In the genomic region with DNA sequence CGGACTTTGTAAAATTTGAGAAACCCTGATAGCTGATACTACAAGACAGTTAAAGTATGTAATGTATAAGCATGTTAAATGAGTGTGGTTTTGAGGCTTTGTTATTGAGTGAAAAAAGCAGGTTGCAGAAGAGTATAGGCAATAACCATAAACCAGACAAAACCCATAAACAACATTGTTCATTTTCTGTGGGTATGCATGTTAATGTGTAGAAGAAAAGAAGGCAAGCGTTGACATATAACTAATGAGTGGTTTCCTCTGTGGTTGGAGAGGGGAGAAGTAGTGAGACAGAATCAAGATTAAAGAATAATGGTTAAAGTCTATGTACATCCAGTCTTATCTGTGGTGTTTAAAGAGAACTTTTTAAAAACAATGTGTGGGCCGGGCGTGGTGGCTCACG, we compare ENCODE assay signal across 9 cellular contexts. TPM values are rescaled to one million over a fixed set of nuclear protein-coding genes. Genes with fewer than 3 reads are reported as not detected.
DNase-seq lines count a peak whose midpoint lies in the region; ATAC-seq and TF ChIP-seq lines count a peak whose summit lies in the region.
"Had no signal": no experiment of that assay in that cellular context is flagged by ENCODE, and none has a peak within 500 bp of the region (broad histone marks: within the 10 kb centered on the region; RNA-seq: fewer than 3 reads in every experiment).

No MANE protein-coding gene starts in this region.

- H3K27me3 Mint-ChIP-seq in activated CD8-positive, alpha-beta T cell treated with anti-CD3 and anti-CD28 coated beads for 36 hours: no peaks in the 10 kb centered on the region
- H3K27me3 Mint-ChIP-seq in stimulated activated naive CD8-positive, alpha-beta T cell treated with anti-CD3 and anti-CD28 coated beads, Interleukin-15, amount 100 ng/mL, for 72 hours: no peaks in the 10 kb centered on the region

- ATAC-seq in HG03175 (IDR thresholded peaks at IDR 0.05; ENCODE audit: unreplicated experiment): peak; percentile 91
- peak; percentile 64 for ATAC-seq in activated CD8-positive, alpha-beta T cell treated with anti-CD3 and anti-CD28 coated beads for 36 hours
- ATAC-seq in stimulated activated naive CD8-positive, alpha-beta T cell treated with anti-CD3 and anti-CD28 coated beads, Interleukin-15, amount 100 ng/mL, for 72 hours: peak; percentile 93

- intact Hi-C loops in cardiac septum (cut with DNase I): no loop called here
- intact Hi-C loops in activated CD8-positive, alpha-beta T cell treated with anti-CD3 and anti-CD28 coated beads for 36 hours (cut with micrococcal nuclease): no loop called here
- intact Hi-C loops in posterior cingulate gyrus (cut with DNase I): no loop called here
- intact Hi-C loops in esophagus squamous epithelium (cut with DNase I): no loop called here

- TF ChIP-seq CTCF in cardiac muscle cell (IDR thresholded peaks at IDR 0.05; ENCODE audit: low read depth, low read length): no peak
- no peak for TF ChIP-seq CTCF in activated CD8-positive, alpha-beta T cell treated with anti-CD3 and anti-CD28 coated beads for 36 hours (IDR thresholded peaks at IDR 0.05)
- TF ChIP-seq CTCF in esophagus squamous epithelium (IDR thresholded peaks at IDR 0.05): no peak

- H3K4me3 ChIP-seq in cardiac muscle cell: no peak overlapping the region
- H3K4me3 ChIP-seq in esophagus squamous epithelium: no peak overlapping the region

- 76 to 77% methylated on average over 5 of the region's 5 CpGs for WGBS in esophagus squamous epithelium, 2 donors

- peaks cover 64% of the 10 kb centered on the region for H3K36me3 Mint-ChIP-seq in activated CD8-positive, alpha-beta T cell treated with anti-CD3 and anti-CD28 coated beads for 36 hours (ENCODE audit: low read depth)

- TF ChIP-seq POLR2A in esophagus squamous epithelium (IDR thresholded peaks at IDR 0.05): no peak

- CTCF ChIA-PET in activated CD8-positive, alpha-beta T cell treated with anti-CD3 and anti-CD28 coated beads for 36 hours (lab: Charles Lee): interaction anchor here (1.4 to 1.9 kb wide), 2 partner anchors 10 to 32 kb away, joined by 3 to 6 read pairs; no protein-coding TSS in a partner anchor

- no peaks in the 10 kb centered on the region for H3K9me3 ChIP-seq in cardiac muscle cell (ENCODE audit: low read depth)
- no peaks in the 10 kb centered on the region for H3K9me3 ChIP-seq in esophagus squamous epithelium

- H3K9me3 Mint-ChIP-seq in activated CD8-positive, alpha-beta T cell treated with anti-CD3 and anti-CD28 coated beads for 36 hours: no peaks in the 10 kb centered on the region
- no peaks in the 10 kb centered on the region for H3K9me3 Mint-ChIP-seq in stimulated activated naive CD8-positive, alpha-beta T cell treated with anti-CD3 and anti-CD28 coated beads, Interleukin-15, amount 100 ng/mL, for 72 hours

- peak overlapping the region; percentile 5 for H3K27ac ChIP-seq in cardiac muscle cell
- no peak overlapping the region for H3K27ac ChIP-seq in esophagus squamous epithelium
- H3K27ac ChIP-seq: HL-60 had no signal

- H3K27ac Mint-ChIP-seq in activated CD8-positive, alpha-beta T cell treated with anti-CD3 and anti-CD28 coated beads for 36 hours: peak overlapping the region; percentile 44
- peak overlapping the region; percentile 8 to 77 for H3K27ac Mint-ChIP-seq in stimulated activated naive CD8-positive, alpha-beta T cell treated with anti-CD3 and anti-CD28 coated beads, Interleukin-15, amount 100 ng/mL, for 72 hours

- H3K36me3 ChIP-seq in cardiac muscle cell: peaks cover 50% of the 10 kb centered on the region
- H3K36me3 ChIP-seq in esophagus squamous epithelium: peaks cover 4 to 93% (median 9%) of the 10 kb centered on the region in 3 donors

- peak in 1 of 2 donors; percentile 24 for DNase-seq in cardiac muscle cell (ENCODE audit: low read depth in 1 of 2, low spot score in 1 of 2)
- DNase-seq in cardiac septum (ENCODE audit: low spot score): no peak
- DNase-seq in activated CD8-positive, alpha-beta T cell treated with anti-CD3 and anti-CD28 coated beads for 36 hours: no peak
- DNase-seq in stimulated activated naive CD8-positive, alpha-beta T cell treated with anti-CD3 and anti-CD28 coated beads, Interleukin-15, amount 100 ng/mL, for 72 hours: no peak
- no peak for DNase-seq in posterior cingulate gyrus
- no peak for DNase-seq in DMS 273 (lab: John Stamatoyannopoulos, UW; ENCODE audit: unreplicated experiment)
- DNase-seq in esophagus squamous epithelium (lab: John Stamatoyannopoulos, UW): no peak

- H3K4me3 Mint-ChIP-seq in activated CD8-positive, alpha-beta T cell treated with anti-CD3 and anti-CD28 coated beads for 36 hours: no peak overlapping the region
- peak overlapping the region; percentile 41 to 51 for H3K4me3 Mint-ChIP-seq in stimulated activated naive CD8-positive, alpha-beta T cell treated with anti-CD3 and anti-CD28 coated beads, Interleukin-15, amount 100 ng/mL, for 72 hours

- H3K27me3 ChIP-seq in cardiac muscle cell (no peaks in the 10 kb centered on the region), esophagus squamous epithelium (no peaks in the 10 kb centered on the region)

- H3K4me1 ChIP-seq in cardiac muscle cell (ENCODE audit: low read depth) (no peaks in the 10 kb centered on the region), esophagus squamous epithelium (no peaks in the 10 kb centered on the region)

- peaks cover 62% of the 10 kb centered on the region for H3K4me1 Mint-ChIP-seq in activated CD8-positive, alpha-beta T cell treated with anti-CD3 and anti-CD28 coated beads for 36 hours (ENCODE audit: low read depth)
- peaks cover 71% of the 10 kb centered on the region for H3K4me1 Mint-ChIP-seq in stimulated activated naive CD8-positive, alpha-beta T cell treated with anti-CD3 and anti-CD28 coated beads, Interleukin-15, amount 100 ng/mL, for 72 hours

- POLR2A ChIA-PET in activated CD8-positive, alpha-beta T cell treated with anti-CD3 and anti-CD28 coated beads for 36 hours (lab: Charles Lee): interaction anchor here (1.4 kb wide), 1 partner anchor 26 kb away, joined by 4 read pairs; no protein-coding TSS in a partner anchor

RNA-seq across cellular contexts. Expression of a gene that starts 26.2 kb away (rescaled TPM):
- 84.7 and 88.5 TPM in 2 replicates for total RNA-seq in cardiac muscle cell
- 11.7 and 13.6 TPM in 2 replicates for polyA plus RNA-seq in cardiac muscle cell
- 103 TPM for total RNA-seq in cardiac septum
- 100 to 1,000 TPM; 115 to 117 TPM for total RNA-seq in activated CD8-positive, alpha-beta T cell treated with anti-CD3 and anti-CD28 coated beads for 36 hours
- 10 to 100 TPM; 69.8 to 94.4 (median 74.4) TPM for total RNA-seq in esophagus squamous epithelium
